In the genomic region with DNA sequence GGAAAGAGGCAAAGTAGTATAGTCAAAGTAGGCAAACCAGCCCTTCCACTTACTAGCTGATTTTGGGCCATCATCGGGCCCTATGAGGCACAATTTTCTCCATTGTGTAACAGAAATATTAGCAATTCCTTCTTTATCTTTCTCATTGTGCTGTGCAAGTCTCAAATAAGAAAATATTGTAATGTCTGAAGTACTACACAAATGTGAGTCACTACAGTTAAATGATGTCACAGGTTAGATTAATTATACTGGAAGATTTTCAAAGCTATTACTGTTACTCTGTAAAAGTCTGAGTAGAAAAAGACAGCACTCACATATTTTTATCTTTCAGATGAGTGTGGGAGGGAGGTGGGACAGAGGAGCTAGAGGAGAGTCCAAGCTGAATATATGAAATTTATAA, we compare ENCODE assay signal across 13 cellular contexts. TPM values are rescaled to one million over a fixed set of nuclear protein-coding genes. Genes with fewer than 3 reads are reported as not detected.
DNase-seq lines count a peak whose midpoint lies in the region; ATAC-seq, FAIRE-seq and TF ChIP-seq lines count a peak whose summit lies in the region.
"Had no signal": no experiment of that assay in that cellular context is flagged by ENCODE, and none has a peak within 500 bp of the region (broad histone marks: within the 10 kb centered on the region; RNA-seq: fewer than 3 reads in every experiment).

No MANE protein-coding gene starts in this region.

- H3K9me3 Mint-ChIP-seq in activated CD4-positive, alpha-beta memory T cell treated with anti-CD3 and anti-CD28 coated beads for 36 hours, result no peaks in the 10 kb centered on the region

- ATAC-seq in GM21381 (IDR thresholded peaks at IDR 0.05; ENCODE audit: unreplicated experiment), result no peak

- peaks cover 11% of the 10 kb centered on the region for H3K4me1 ChIP-seq in keratinocyte (ENCODE audit: control insufficient read depth, extremely low read depth, insufficient read depth, low read length)

- no peak for FAIRE-seq in keratinocyte (lab: Jason Lieb, UNC)

- no peak overlapping the region for H3K4me3 Mint-ChIP-seq in activated CD4-positive, alpha-beta memory T cell treated with anti-CD3 and anti-CD28 coated beads for 36 hours

- H3K27me3 Mint-ChIP-seq in activated CD4-positive, alpha-beta memory T cell treated with anti-CD3 and anti-CD28 coated beads for 36 hours, result no peaks in the 10 kb centered on the region

- TF ChIP-seq CTCF in keratinocyte (optimal IDR thresholded peaks at IDR 0.05 in 1 of 3, IDR thresholded peaks at IDR 0.05 in 1 of 3, conservative IDR thresholded peaks at IDR 0.05 in 1 of 3; ENCODE audit: extremely low read depth in 1 of 3, insufficient read depth in 2 of 3, low read length in 3 of 3), result no peak

- POLR2A ChIA-PET in activated CD4-positive, alpha-beta memory T cell treated with anti-CD3 and anti-CD28 coated beads for 36 hours (lab: Charles Lee), result interaction anchor here (0.9 to 1.4 kb wide), 3 partner anchors 16 to 144 kb away, joined by 3 to 8 read pairs (median 4); partner anchors contain the start of gene ZFAND5

- no peaks in the 10 kb centered on the region for H4K20me1 ChIP-seq in keratinocyte (ENCODE audit: control insufficient read depth, extremely low read depth, insufficient read depth, low read length)

- no peak overlapping the region for H3K9ac ChIP-seq in keratinocyte (ENCODE audit: control insufficient read depth, extremely low read depth, insufficient read depth, low read length)

- no peaks in the 10 kb centered on the region for H3K36me3 Mint-ChIP-seq in activated CD4-positive, alpha-beta memory T cell treated with anti-CD3 and anti-CD28 coated beads for 36 hours

- H3K27me3 ChIP-seq in keratinocyte (ENCODE audit: control insufficient read depth, extremely low read depth, insufficient read depth, low read length), result no peaks in the 10 kb centered on the region

- H3K4me2 ChIP-seq in keratinocyte (ENCODE audit: control insufficient read depth, extremely low read depth, insufficient read depth, low read depth, low read length), result peak overlapping the region; percentile 25

- peak overlapping the region; percentile 47 for H2AFZ ChIP-seq in keratinocyte (ENCODE audit: control insufficient read depth, low read length)

- H3K4me3 ChIP-seq in keratinocyte (ENCODE audit: control insufficient read depth in 2 of 3, extremely low read depth in 1 of 3, insufficient read depth in 2 of 3, low read depth in 1 of 3, low read length in 3 of 3), result no peak overlapping the region

- H3K79me2 ChIP-seq in keratinocyte (ENCODE audit: control insufficient read depth, insufficient read depth, low read length), result no peaks in the 10 kb centered on the region

- peak overlapping the region; percentile 67 for H3K27ac ChIP-seq in keratinocyte (ENCODE audit: control insufficient read depth, insufficient read depth, low read length)

- CTCF ChIA-PET in activated CD4-positive, alpha-beta memory T cell treated with anti-CD3 and anti-CD28 coated beads for 36 hours (lab: Charles Lee), result interaction anchor here (0.6 to 1.5 kb wide), 6 partner anchors 16 to 118 kb away, joined by 3 to 4 read pairs (median 3); no protein-coding TSS in a partner anchor

- H3K36me3 ChIP-seq in keratinocyte (ENCODE audit: control insufficient read depth in 2 of 2, extremely low read depth in 1 of 2, insufficient read depth in 2 of 2, low read length in 2 of 2), result no peaks in the 10 kb centered on the region

- no peaks in the 10 kb centered on the region for H3K9me1 ChIP-seq in keratinocyte (ENCODE audit: control insufficient read depth, extremely low read depth, insufficient read depth, low read length)

- H3K27ac Mint-ChIP-seq in activated CD4-positive, alpha-beta memory T cell treated with anti-CD3 and anti-CD28 coated beads for 36 hours, result peak overlapping the region; percentile 86

- peak; percentile 50 for DNase-seq in ELR (ENCODE audit: low read depth)
- DNase-seq in HCEC 1CT, result peak; percentile 55
- DNase-seq in activated CD4-positive, alpha-beta memory T cell treated with anti-CD3 and anti-CD28 coated beads for 36 hours, result no peak
- no peak for DNase-seq in keratinocyte (ENCODE audit: low read depth, low spot score)
- no peak for DNase-seq in NCI-H187 (lab: John Stamatoyannopoulos, UW)
- no peak for DNase-seq in stimulated activated CD4-positive, alpha-beta T cell treated with anti-CD3 and anti-CD28 coated beads, Interleukin-4, amount 100 ng/mL, for 1 hour
- no peak for DNase-seq in stimulated activated CD8-positive, alpha-beta memory T cell treated with anti-CD3 and anti-CD28 coated beads, Interleukin-4, amount 100 ng/mL, for 48 hours
- DNase-seq: DMS 273 treated with DMSO at 0.1 percent for 48 hours, glutamatergic neuron, NCI-H446 treated with DMSO at 0.1 percent for 48 hours had no signal

- no peaks in the 10 kb centered on the region for H3K9me3 ChIP-seq in keratinocyte (ENCODE audit: control insufficient read depth, low read depth, low read length)

- dilution Hi-C loops in keratinocyte (cut with MboI; ENCODE audit: extremely low pct_ligation_motif_present, low sequenced_read_pairs), result no loop called here

- intact Hi-C loops in activated CD4-positive, alpha-beta memory T cell treated with anti-CD3 and anti-CD28 coated beads for 36 hours (cut with micrococcal nuclease), result loop anchor here (1.0 to 2.0 kb wide), 4 partner anchors 16 to 78 kb away; no protein-coding TSS in a partner anchor

- peaks cover 19% of the 10 kb centered on the region for H3K4me1 Mint-ChIP-seq in activated CD4-positive, alpha-beta memory T cell treated with anti-CD3 and anti-CD28 coated beads for 36 hours (ENCODE audit: low read depth)

RNA-seq across cellular contexts. Expression of gene TMC1, which starts 12.4 kb away (rescaled TPM):
- total RNA-seq in activated CD4-positive, alpha-beta memory T cell treated with anti-CD3 and anti-CD28 coated beads for 36 hours, result not detected
- polyA plus RNA-seq in keratinocyte, result 0.05 to 0.24 TPM (median 0.12 TPM) in 3 replicates
- polyA plus RNA-seq in keratinocyte (2011; ENCODE audit: low read depth), result not detected
- polyA plus RNA-seq in keratinocyte (2011; cell fraction: cytosol; rRNA removed), result not detected in 2 replicates
- polyA plus RNA-seq in keratinocyte (2011; cell fraction: nucleus; rRNA removed), result 0.08 and 0.32 TPM in 2 replicates
- polyA plus RNA-seq in keratinocyte (2012; ENCODE audit: low replicate concordance), result not detected in 2 replicates
- 1.3 TPM in 1 of 3 replicates, not detected in the others for polyA minus RNA-seq in keratinocyte
- not detected for polyA minus RNA-seq in keratinocyte (2011; cell fraction: cytosol; rRNA and poly(A)+ RNA removed)
- polyA minus RNA-seq in keratinocyte (2011; cell fraction: nucleus; rRNA and poly(A)+ RNA removed), result not detected in 2 replicates
- total RNA-seq: T-helper 2 cell treated with Interferon-gamma antibody and Interleukin-4, amounts not matched to agents 100 ng/mL and 5 ng/mL, for 36 hours had no signal
- polyA plus RNA-seq: neural cell had no signal

Comparison
In these comparisons a context has a peak if more than half of its experiments do, and no peak if none do; other contexts are left out.
1. DNase-seq: peak in ELR (single experiment) and HCEC 1CT (single experiment); none in activated CD4-positive, alpha-beta memory T cell treated with anti-CD3 and anti-CD28 coated beads for 36 hours (single experiment), keratinocyte (single experiment), NCI-H187 (0 of 2), stimulated activated CD4-positive, alpha-beta T cell treated with anti-CD3 and anti-CD28 coated beads, Interleukin-4, amount 100 ng/mL, for 1 hour (single experiment) and stimulated activated CD8-positive, alpha-beta memory T cell treated with anti-CD3 and anti-CD28 coated beads, Interleukin-4, amount 100 ng/mL, for 48 hours (single experiment).